In the genomic region with DNA sequence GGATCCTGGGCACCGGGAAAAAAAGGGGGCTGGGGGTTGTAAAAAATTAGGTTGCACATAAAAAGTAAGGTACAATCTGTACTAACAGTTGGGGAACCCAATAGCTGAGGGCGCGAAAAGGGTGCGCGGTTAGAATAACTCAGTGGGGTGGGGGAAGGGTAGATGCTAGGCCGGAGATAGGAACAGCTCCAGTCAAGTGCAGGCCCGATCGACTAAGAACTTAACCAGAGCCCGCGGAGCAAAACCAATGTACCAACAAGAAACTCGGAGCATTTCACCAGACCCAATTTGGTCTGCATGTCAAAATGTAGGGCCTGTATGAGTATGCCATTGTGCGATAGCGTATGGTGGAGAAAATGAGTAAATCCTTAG, we compare ENCODE assay signal across 8 cellular contexts. TPM values are rescaled to one million over a fixed set of nuclear protein-coding genes. Genes with fewer than 3 reads are reported as not detected.
DNase-seq lines count a peak whose midpoint lies in the region; ATAC-seq and TF ChIP-seq lines count a peak whose summit lies in the region.

No MANE protein-coding gene starts in this region.

- H3K36me3 ChIP-seq in NT2/D1 (ENCODE audit: insufficient read depth, insufficient read length, low read length) (peaks cover 49% of the 10 kb centered on the region), osteoblast (ENCODE audit: insufficient read depth, low read length) (peaks cover 16% of the 10 kb centered on the region), vagina (no peaks in the 10 kb centered on the region)

- peak; percentile 76 for DNase-seq in activated effector memory CD4-positive, alpha-beta T cell treated with anti-CD3 and anti-CD28 coated beads, Interleukin-2, amount 50 U/mL, for 16 hours
- no peak for DNase-seq in activated effector memory CD4-positive, alpha-beta T cell treated with Interleukin-2 at 50 U/mL for 16 hours
- DNase-seq in NT2/D1 (ENCODE audit: low read depth, low spot score): no peak
- DNase-seq in globus pallidus (ENCODE audit: low spot score): peak; percentile 52
- no peak for DNase-seq in osteoblast (ENCODE audit: insufficient read length, low spot score, missing footprints)
- DNase-seq in vagina (ENCODE audit: extremely low spot score in 2 of 2): no peak
- no peak for DNase-seq in HuH-7.5 (ENCODE audit: low spot score)

- H3K4me1 Mint-ChIP-seq in activated T-helper 17 cell treated with anti-CD3 and anti-CD28 coated beads, Interleukin-2, amount 50 U/mL, for 72 hours: peaks cover 32% of the 10 kb centered on the region

- no peaks in the 10 kb centered on the region for H3K27me3 Mint-ChIP-seq in activated T-helper 17 cell treated with anti-CD3 and anti-CD28 coated beads, Interleukin-2, amount 50 U/mL, for 72 hours

- H3K4me3 Mint-ChIP-seq in activated T-helper 17 cell treated with anti-CD3 and anti-CD28 coated beads, Interleukin-2, amount 50 U/mL, for 72 hours: peak overlapping the region; percentile 100

- no peaks in the 10 kb centered on the region for H3K9me3 ChIP-seq in NT2/D1 (ENCODE audit: insufficient read depth, low read length)
- H3K9me3 ChIP-seq in osteoblast (ENCODE audit: low read depth, low read length): no peaks in the 10 kb centered on the region
- H3K9me3 ChIP-seq in vagina: no peaks in the 10 kb centered on the region

- peak overlapping the region; percentile 92 for H3K4me2 ChIP-seq in osteoblast (ENCODE audit: insufficient read depth, low read length)

- peak overlapping the region; percentile 100 for H3K9ac ChIP-seq in NT2/D1 (ENCODE audit: insufficient read length, low read depth)

- H4K20me1 ChIP-seq in osteoblast (ENCODE audit: insufficient read depth, low read length): peaks cover 56% of the 10 kb centered on the region

- no peaks in the 10 kb centered on the region for H3K4me1 ChIP-seq in NT2/D1 (ENCODE audit: insufficient read depth, insufficient read length)
- peaks cover 20% of the 10 kb centered on the region for H3K4me1 ChIP-seq in osteoblast (ENCODE audit: insufficient read depth, low read length)
- peaks cover 69% of the 10 kb centered on the region for H3K4me1 ChIP-seq in vagina

- H3K27ac Mint-ChIP-seq in activated T-helper 17 cell treated with anti-CD3 and anti-CD28 coated beads, Interleukin-2, amount 50 U/mL, for 72 hours: peak overlapping the region; percentile 94

- H3K27ac ChIP-seq in osteoblast (ENCODE audit: low read depth, low read length): peak overlapping the region; percentile 89
- peak overlapping the region; percentile 99 for H3K27ac ChIP-seq in vagina

- peaks cover 86% of the 10 kb centered on the region for H3K79me2 ChIP-seq in osteoblast (ENCODE audit: insufficient read depth, low read length)

- intact Hi-C loops in vagina (cut with DNase I): no loop called here

- no peak for TF ChIP-seq CTCF in osteoblast (IDR thresholded peaks at IDR 0.05; ENCODE audit: extremely low read depth, low read depth, low read length)
- no peak for TF ChIP-seq CTCF in vagina (IDR thresholded peaks at IDR 0.05)

- H3K9me3 Mint-ChIP-seq in activated T-helper 17 cell treated with anti-CD3 and anti-CD28 coated beads, Interleukin-2, amount 50 U/mL, for 72 hours: no peaks in the 10 kb centered on the region

- peak; percentile 10 for ATAC-seq in activated T-helper 17 cell treated with anti-CD3 and anti-CD28 coated beads, Interleukin-2, amount 50 U/mL, for 72 hours (replicated peaks)

- H2AFZ ChIP-seq in osteoblast (ENCODE audit: low read length): no peak overlapping the region

- H3K4me3 ChIP-seq in NT2/D1 (ENCODE audit: insufficient read length, low read depth) (peak overlapping the region; percentile 89), osteoblast (ENCODE audit: insufficient read depth, low read length) (peak overlapping the region; percentile 93), vagina (peak overlapping the region; percentile 89 to 99)

- H3K27me3 ChIP-seq in NT2/D1 (ENCODE audit: insufficient read depth, insufficient read length) (no peaks in the 10 kb centered on the region), osteoblast (ENCODE audit: insufficient read depth, low read length) (no peaks in the 10 kb centered on the region), vagina (no peaks in the 10 kb centered on the region)

- no peak for TF ChIP-seq POLR2A in vagina (IDR thresholded peaks at IDR 0.05)

- H3K36me3 Mint-ChIP-seq in activated T-helper 17 cell treated with anti-CD3 and anti-CD28 coated beads, Interleukin-2, amount 50 U/mL, for 72 hours (ENCODE audit: low read depth): peaks cover 85% of the 10 kb centered on the region

RNA-seq across cellular contexts. Expression of gene HNRNPD, which starts 1.3 kb away (rescaled TPM):
- 100 to 1,000 TPM; 241 to 437 TPM for total RNA-seq in activated T-helper 17 cell treated with anti-CD3 and anti-CD28 coated beads, Interleukin-2, amount 50 U/mL, for 72 hours
- total RNA-seq in osteoblast (19.2 and 19.4 TPM in 2 replicates), vagina (91.8 TPM)

RNA-seq across cellular contexts. Expression of gene HNRNPDL, which starts 57.8 kb away (rescaled TPM):
- total RNA-seq in activated T-helper 17 cell treated with anti-CD3 and anti-CD28 coated beads, Interleukin-2, amount 50 U/mL, for 72 hours: 100 to 1,000 TPM; 158 to 260 TPM
- total RNA-seq in osteoblast (142 and 143 TPM in 2 replicates), vagina (189 TPM)

RNA-seq across cellular contexts. Expression of gene ENOPH1, which starts 57.9 kb away (rescaled TPM):
- total RNA-seq in activated T-helper 17 cell treated with anti-CD3 and anti-CD28 coated beads, Interleukin-2, amount 50 U/mL, for 72 hours: 10 to 100 TPM; 48.0 to 61.1 TPM
- total RNA-seq in osteoblast (35.4 and 38.4 TPM in 2 replicates), vagina (16.0 TPM)

Comparison
In these comparisons a context has a peak if more than half of its experiments do, and no peak if none do; other contexts are left out.
1. DNase-seq: peak in activated effector memory CD4-positive, alpha-beta T cell treated with anti-CD3 and anti-CD28 coated beads, Interleukin-2, amount 50 U/mL, for 16 hours (single experiment) and globus pallidus (single experiment); none in activated effector memory CD4-positive, alpha-beta T cell treated with Interleukin-2 at 50 U/mL for 16 hours (single experiment), NT2/D1 (single experiment), osteoblast (single experiment), vagina (0 of 2) and HuH-7.5 (single experiment).
2. Peak in every context shown above with its lines, with median percentiles within 50 percentile points of each other: H3K4me3 ChIP-seq.